In genomic region chr10:6563075-6563474, GRCh38 we compare ENCODE assay signal across 16 cellular contexts. TPM values are rescaled to one million over a fixed set of nuclear protein-coding genes. Genes with fewer than 3 reads are reported as not detected.
DNase-seq lines count a peak whose midpoint lies in the region; ATAC-seq, FAIRE-seq and TF ChIP-seq lines count a peak whose summit lies in the region.
"Had no signal": no experiment of that assay in that cellular context is flagged by ENCODE, and none has a peak within 500 bp of the region (broad histone marks: within the 10 kb centered on the region; RNA-seq: fewer than 3 reads in every experiment).

No MANE protein-coding gene starts in this region.

- H3K4me1 Mint-ChIP-seq in GM23338 = peaks cover 27% of the 10 kb centered on the region
- H3K4me1 Mint-ChIP-seq in activated CD4-positive, alpha-beta T cell treated with anti-CD3 and anti-CD28 coated beads, Interleukin-2, amount 10 ng/mL, durations not matched to agents 24 days and 14 days = peaks cover 83% of the 10 kb centered on the region
- peaks cover 68% of the 10 kb centered on the region for H3K4me1 Mint-ChIP-seq in activated naive CD8-positive, alpha-beta T cell treated with anti-CD3 and anti-CD28 coated beads, Interleukin-2, amount 10 ng/mL, durations not matched to agents 7 days and 5 days

- no peak for TF ChIP-seq CTCF in GM23338 (conservative IDR thresholded peaks at IDR 0.05; ENCODE audit: low read depth in 2 of 2)

- 57 to 72% (median 69%) methylated on average over 7 of the region's 7 CpGs for WGBS in small intestine, 3 donors

- 0 out of 2 replicates have a peak overlapping the region, but pooled peaks have one; percentile 23 for H3K4me2 ChIP-seq in GM23338
- H3K4me2 ChIP-seq: BLaER1, hepatocyte had no signal

- peaks cover 8% of the 10 kb centered on the region for H3K27me3 Mint-ChIP-seq in GM23338 (ENCODE audit: insufficient read depth, low read depth, poor library complexity)
- H3K27me3 Mint-ChIP-seq in activated CD4-positive, alpha-beta T cell treated with anti-CD3 and anti-CD28 coated beads, Interleukin-2, amount 10 ng/mL, durations not matched to agents 24 days and 14 days = no peaks in the 10 kb centered on the region
- no peaks in the 10 kb centered on the region for H3K27me3 Mint-ChIP-seq in activated naive CD8-positive, alpha-beta T cell treated with anti-CD3 and anti-CD28 coated beads, Interleukin-2, amount 10 ng/mL, durations not matched to agents 7 days and 5 days

- no peak overlapping the region for H3K27ac ChIP-seq in GM23338 (ENCODE audit: low read depth)
- peak overlapping the region in 1 of 2 donors; percentile 29 for H3K27ac ChIP-seq in small intestine (ENCODE audit: low read depth in 1 of 2, low read length in 1 of 2)
- H3K27ac ChIP-seq: BLaER1, hepatocyte, ovary, stomach had no signal

- peaks cover 51% of the 10 kb centered on the region for H3K79me2 ChIP-seq in GM23338 (replicated peaks; ENCODE audit: insufficient read depth)
- H3K79me2 ChIP-seq: hepatocyte had no signal

- H4K20me1 ChIP-seq in GM23338 (replicated peaks; ENCODE audit: insufficient read depth) = peaks cover 3% of the 10 kb centered on the region; the same call in 1 of the 2 replicates

- ATAC-seq in GM23338 (no peak; the same call in 2 of the 3 replicates), GM21717 (IDR thresholded peaks at IDR 0.05; ENCODE audit: unreplicated experiment) (no peak), GM21515 (IDR thresholded peaks at IDR 0.05; ENCODE audit: unreplicated experiment) (no peak)
- peak; percentile 89 for ATAC-seq in activated naive CD8-positive, alpha-beta T cell treated with anti-CD3 and anti-CD28 coated beads, Interleukin-2, amount 10 ng/mL, durations not matched to agents 7 days and 5 days (ENCODE audit: low read depth)

- H3K4me3 Mint-ChIP-seq in GM23338 = no peak overlapping the region
- H3K4me3 Mint-ChIP-seq in activated CD4-positive, alpha-beta T cell treated with anti-CD3 and anti-CD28 coated beads, Interleukin-2, amount 10 ng/mL, durations not matched to agents 24 days and 14 days = peak overlapping the region; percentile 77
- H3K4me3 Mint-ChIP-seq in activated naive CD8-positive, alpha-beta T cell treated with anti-CD3 and anti-CD28 coated beads, Interleukin-2, amount 10 ng/mL, durations not matched to agents 7 days and 5 days = peak overlapping the region; percentile 85

- no peaks in the 10 kb centered on the region for H3K36me3 Mint-ChIP-seq in GM23338 (ENCODE audit: low read depth)
- H3K36me3 Mint-ChIP-seq in activated CD4-positive, alpha-beta T cell treated with anti-CD3 and anti-CD28 coated beads, Interleukin-2, amount 10 ng/mL, durations not matched to agents 24 days and 14 days (ENCODE audit: low read depth) = peaks cover 32% of the 10 kb centered on the region
- peaks cover 39% of the 10 kb centered on the region for H3K36me3 Mint-ChIP-seq in activated naive CD8-positive, alpha-beta T cell treated with anti-CD3 and anti-CD28 coated beads, Interleukin-2, amount 10 ng/mL, durations not matched to agents 7 days and 5 days

- H3K4me3 ChIP-seq in GM23338 = no peak overlapping the region
- H3K4me3 ChIP-seq in small intestine (ENCODE audit: low read depth in 1 of 2, low read length in 2 of 2) = no peak overlapping the region
- H3K4me3 ChIP-seq: BLaER1, hepatocyte, ovary, stomach had no signal

- intact Hi-C loops in activated CD4-positive, alpha-beta T cell treated with anti-CD3 and anti-CD28 coated beads, Interleukin-2, amount 10 ng/mL, durations not matched to agents 24 days and 14 days (cut with micrococcal nuclease) = loop anchor here (1.0 to 5.0 kb wide), 3 partner anchors 15 to 91 kb away; no protein-coding TSS in a partner anchor

- H3K27ac Mint-ChIP-seq in GM23338 = no peak overlapping the region
- H3K27ac Mint-ChIP-seq in activated CD4-positive, alpha-beta T cell treated with anti-CD3 and anti-CD28 coated beads, Interleukin-2, amount 10 ng/mL, durations not matched to agents 24 days and 14 days = peak overlapping the region; percentile 82
- peak overlapping the region; percentile 85 for H3K27ac Mint-ChIP-seq in activated naive CD8-positive, alpha-beta T cell treated with anti-CD3 and anti-CD28 coated beads, Interleukin-2, amount 10 ng/mL, durations not matched to agents 7 days and 5 days

- H3K36me3 ChIP-seq in GM23338 (ENCODE audit: insufficient read depth) (no peaks in the 10 kb centered on the region), small intestine (ENCODE audit: control insufficient read depth in 2 of 2, insufficient read depth in 2 of 2, low read length in 2 of 2) (no peaks in the 10 kb centered on the region)
- H3K36me3 ChIP-seq: ovary, stomach had no signal

- no peaks in the 10 kb centered on the region for H3K9me3 ChIP-seq in small intestine (ENCODE audit: control insufficient read depth, low read depth)
- H3K9me3 ChIP-seq: BLaER1, ovary, stomach had no signal

- POLR2A ChIA-PET in activated naive CD8-positive, alpha-beta T cell treated with anti-CD3 and anti-CD28 coated beads, Interleukin-2, amount 10 ng/mL, durations not matched to agents 7 days and 5 days (lab: Charles Lee) = interaction anchor here (1.1 to 2.9 kb wide), 8 partner anchors 10 to 38 kb away, joined by 3 to 22 read pairs (median 6); partner anchors contain the start of gene PRKCQ

- H3K9me3 Mint-ChIP-seq in GM23338 = no peaks in the 10 kb centered on the region; the same call in 2 of the 3 replicates
- no peaks in the 10 kb centered on the region for H3K9me3 Mint-ChIP-seq in activated CD4-positive, alpha-beta T cell treated with anti-CD3 and anti-CD28 coated beads, Interleukin-2, amount 10 ng/mL, durations not matched to agents 24 days and 14 days
- no peaks in the 10 kb centered on the region for H3K9me3 Mint-ChIP-seq in activated naive CD8-positive, alpha-beta T cell treated with anti-CD3 and anti-CD28 coated beads, Interleukin-2, amount 10 ng/mL, durations not matched to agents 7 days and 5 days

- no peak for FAIRE-seq in small intestine (lab: Jason Lieb, UNC)
- FAIRE-seq: bronchial epithelial cell had no signal

- DNase-seq in GM23338 (ENCODE audit: low spot score) (peak; percentile 5), small intestine (peak; percentile 21), NCI-H345 treated with DMSO at 0.1 percent for 48 hours (lab: John Stamatoyannopoulos, UW; ENCODE audit: unreplicated experiment) (no peak), hypothalamus (lab: John Stamatoyannopoulos, UW) (no peak)
- peak; percentile 85 for DNase-seq in activated CD4-positive, alpha-beta T cell treated with anti-CD3 and anti-CD28 coated beads, Interleukin-2, amount 10 ng/mL, durations not matched to agents 24 days and 14 days
- DNase-seq in activated naive CD8-positive, alpha-beta T cell treated with anti-CD3 and anti-CD28 coated beads, Interleukin-2, amount 10 ng/mL, durations not matched to agents 7 days and 5 days = peak; percentile 50
- DNase-seq: IMR-90; NCI-H1694; NK-92 treated with Interleukin-12 subunit alpha and Interleukin-12 subunit beta, amount 100 ng/mL, for 24 hours; ovary; stomach had no signal

- H2AFZ ChIP-seq in GM23338 = no peak overlapping the region
- H2AFZ ChIP-seq: hepatocyte had no signal

- H3F3A ChIP-seq in GM23338 (replicated peaks; ENCODE audit: low read depth) = no peaks in the 10 kb centered on the region

- H3K4me1 ChIP-seq in GM23338 (ENCODE audit: insufficient read depth) = peaks cover 17% of the 10 kb centered on the region
- no peaks in the 10 kb centered on the region for H3K4me1 ChIP-seq in small intestine (ENCODE audit: control insufficient read depth in 2 of 2, insufficient read depth in 1 of 2, low read depth in 1 of 2, low read length in 1 of 2)

- no peaks in the 10 kb centered on the region for H3K9me2 ChIP-seq in GM23338 (ENCODE audit: insufficient read depth)

- no peaks in the 10 kb centered on the region for H3K27me3 ChIP-seq in GM23338 (ENCODE audit: insufficient read depth)
- no peaks in the 10 kb centered on the region for H3K27me3 ChIP-seq in small intestine (ENCODE audit: control insufficient read depth in 2 of 2, insufficient read depth in 2 of 2, low read length in 2 of 2)
- H3K27me3 ChIP-seq: BLaER1, hepatocyte, ovary, stomach had no signal

TF ChIP-seq in GM23338, 12 proteins besides CTCF, POLR2A, EP300 and RAD21 (continues in another document):
- TF ChIP-seq ETS1 (IDR thresholded peaks at IDR 0.05) = no peak
- TF ChIP-seq EZH2phosphoT487 (IDR thresholded peaks at IDR 0.05; ENCODE audit: unreplicated experiment) = no peak
- no peak for TF ChIP-seq POLR2AphosphoS5 (IDR thresholded peaks at IDR 0.05; ENCODE audit: low read depth)

RNA-seq across cellular contexts. Expression of gene PRKCQ, which starts 17.0 kb away (rescaled TPM):
- 27.5 and 28.5 TPM in 2 replicates for total RNA-seq in GM23338 (2014; rRNA removed; shearing (Covaris generic))
- polyA plus RNA-seq in GM23338 (2016; fragmentation: Nextera tagmentation; extraction: Ambion mirVana) (10.8 and 12.6 TPM in 2 replicates), small intestine (1 to 10 TPM in 2 of 3 donors, under 1 TPM in 1; 0.91 to 1.4 (median 1.3) TPM)
- total RNA-seq in activated CD4-positive, alpha-beta T cell treated with anti-CD3 and anti-CD28 coated beads, Interleukin-2, amount 10 ng/mL, durations not matched to agents 24 days and 14 days = 36.0 TPM in 2 replicates
- total RNA-seq in activated naive CD8-positive, alpha-beta T cell treated with anti-CD3 and anti-CD28 coated beads, Interleukin-2, amount 10 ng/mL, durations not matched to agents 7 days and 5 days = 10 to 100 TPM; 61.2 to 61.8 TPM

Comparison
In these comparisons a context has a peak if more than half of its experiments do, and no peak if none do; other contexts are left out.
1. DNase-seq: peak in GM23338 (single experiment), activated CD4-positive, alpha-beta T cell treated with anti-CD3 and anti-CD28 coated beads, Interleukin-2, amount 10 ng/mL, durations not matched to agents 24 days and 14 days (single experiment), activated naive CD8-positive, alpha-beta T cell treated with anti-CD3 and anti-CD28 coated beads, Interleukin-2, amount 10 ng/mL, durations not matched to agents 7 days and 5 days (single experiment) and small intestine (single experiment); none in NCI-H345 treated with DMSO at 0.1 percent for 48 hours (single experiment) and hypothalamus (0 of 51).